Comparison of ENCODE assay signal across 12 cellular contexts in the genomic region with DNA sequence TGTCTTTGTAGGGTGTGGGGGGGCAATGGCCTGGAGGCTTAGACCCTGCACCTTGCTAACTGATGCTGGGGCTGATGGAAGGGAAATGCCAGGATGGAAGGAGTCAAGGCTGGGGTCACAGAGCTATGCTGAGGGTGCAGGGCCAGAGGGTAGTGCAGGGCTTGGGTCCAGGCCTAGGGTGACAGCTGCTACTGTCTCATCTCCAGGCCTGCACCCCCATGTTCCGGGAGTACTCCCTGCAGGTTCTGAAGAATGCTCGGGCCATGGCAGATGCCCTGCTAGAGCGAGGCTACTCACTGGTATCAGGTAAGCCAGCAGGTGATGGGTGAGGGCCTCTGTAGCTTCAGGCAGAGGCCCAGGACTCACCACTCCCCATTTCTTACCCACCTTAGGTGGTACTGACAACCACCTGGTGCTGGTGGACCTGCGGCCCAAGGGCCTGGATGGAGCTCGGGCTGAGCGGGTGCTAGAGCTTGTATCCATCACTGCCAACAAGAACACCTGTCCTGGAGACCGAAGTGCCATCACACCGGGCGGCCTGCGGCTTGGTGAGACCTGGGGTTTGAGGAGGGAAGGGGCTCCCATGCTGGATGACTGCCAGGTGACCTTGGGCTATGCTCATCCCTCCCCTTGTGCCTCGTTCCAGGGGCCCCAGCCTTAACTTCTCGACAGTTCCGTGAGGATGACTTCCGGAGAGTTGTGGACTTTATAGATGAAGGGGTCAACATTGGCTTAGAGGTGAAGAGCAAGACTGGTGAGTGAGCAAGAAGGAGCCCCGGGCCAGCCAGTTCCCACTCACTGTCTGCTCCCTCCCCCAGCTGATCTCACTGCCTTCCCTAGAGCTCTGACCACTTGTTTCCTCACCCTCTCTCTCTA. TPM values are rescaled to one million over a fixed set of nuclear protein-coding genes. Genes with fewer than 3 reads are reported as not detected.
DNase-seq lines count a peak whose midpoint lies in the region; ATAC-seq and TF ChIP-seq lines count a peak whose summit lies in the region.
"Had no signal": no experiment of that assay in that cellular context is flagged by ENCODE, and none has a peak within 500 bp of the region (broad histone marks: within the 10 kb centered on the region; RNA-seq: fewer than 3 reads in every experiment).

No MANE protein-coding gene starts in this region.

- intact Hi-C loops in left ventricle myocardium superior (cut with micrococcal nuclease) = no loop called here
- intact Hi-C loops in esophagus muscularis mucosa (cut with DNase I) = no loop called here

- no peak for DNase-seq in activated naive CD8-positive, alpha-beta T cell treated with anti-CD3 and anti-CD28 coated beads, Interleukin-2, amount 50 U/mL, for 24 hours
- DNase-seq in left ventricle myocardium superior (peak; percentile 31), NCI-H1105 (lab: John Stamatoyannopoulos, UW) (no peak), HuH-7 (ENCODE audit: low spot score) (no peak), esophagus muscularis mucosa (ENCODE audit: extremely low spot score) (no peak)
- DNase-seq: activated CD8-positive, alpha-beta T cell treated with anti-CD3 and anti-CD28 coated beads for 36 hours; effector CD8-positive, alpha-beta T cell; NCI-H1417 treated with DMSO at 0.1 percent for 48 hours; T-cell had no signal

- H3K27ac ChIP-seq in esophagus muscularis mucosa (replicated peaks in 1 of 4) = no peak overlapping the region

- peaks cover 20% of the 10 kb centered on the region for H3K27me3 Mint-ChIP-seq in IgD-negative memory B cell
- H3K27me3 Mint-ChIP-seq in activated naive CD8-positive, alpha-beta T cell treated with anti-CD3 and anti-CD28 coated beads, Interleukin-2, amount 50 U/mL, for 24 hours = peaks cover 17% of the 10 kb centered on the region
- peaks cover 14% of the 10 kb centered on the region for H3K27me3 Mint-ChIP-seq in stimulated activated memory B cell treated with anti-CD40 and anti-IgM and Interleukin-4, amounts not matched to agents 10 μg/mL and 1 μg/mL and 100 μg/mL, for 72 hours

- no peaks in the 10 kb centered on the region for H3K9me3 ChIP-seq in esophagus muscularis mucosa

- H3K27ac Mint-ChIP-seq in IgD-negative memory B cell = peak overlapping the region; percentile 90 to 96 (median 95)
- H3K27ac Mint-ChIP-seq in activated naive CD8-positive, alpha-beta T cell treated with anti-CD3 and anti-CD28 coated beads, Interleukin-2, amount 50 U/mL, for 24 hours = peak overlapping the region; percentile 56
- H3K27ac Mint-ChIP-seq in stimulated activated memory B cell treated with anti-CD40 and anti-IgM and Interleukin-4, amounts not matched to agents 10 μg/mL and 1 μg/mL and 100 μg/mL, for 72 hours = peak overlapping the region; percentile 89
- H3K27ac Mint-ChIP-seq: activated CD8-positive, alpha-beta T cell treated with anti-CD3 and anti-CD28 coated beads for 36 hours had no signal

- no peak overlapping the region for H3K4me3 ChIP-seq in esophagus muscularis mucosa
- H3K4me3 ChIP-seq: smooth muscle cell had no signal

- no peak for ATAC-seq in activated naive CD8-positive, alpha-beta T cell treated with anti-CD3 and anti-CD28 coated beads, Interleukin-2, amount 50 U/mL, for 24 hours
- peak; percentile 2 for ATAC-seq in left ventricle myocardium superior
- no peak for ATAC-seq in stimulated activated memory B cell treated with anti-CD40 and anti-IgM and Interleukin-4, amounts not matched to agents 10 μg/mL and 1 μg/mL and 100 μg/mL, for 72 hours
- ATAC-seq: activated CD8-positive, alpha-beta T cell treated with anti-CD3 and anti-CD28 coated beads for 36 hours; T-cell had no signal

- no peak for TF ChIP-seq CTCF in esophagus muscularis mucosa (IDR thresholded peaks at IDR 0.05)

- H3K4me3 Mint-ChIP-seq in IgD-negative memory B cell = peak overlapping the region in 3 of 4 donors; percentile 84 to 94 (median 87)
- H3K4me3 Mint-ChIP-seq in activated naive CD8-positive, alpha-beta T cell treated with anti-CD3 and anti-CD28 coated beads, Interleukin-2, amount 50 U/mL, for 24 hours = no peak overlapping the region
- H3K4me3 Mint-ChIP-seq in stimulated activated memory B cell treated with anti-CD40 and anti-IgM and Interleukin-4, amounts not matched to agents 10 μg/mL and 1 μg/mL and 100 μg/mL, for 72 hours = peak overlapping the region; percentile 63
- H3K4me3 Mint-ChIP-seq: activated CD8-positive, alpha-beta T cell treated with anti-CD3 and anti-CD28 coated beads for 36 hours had no signal

- H3K36me3 Mint-ChIP-seq in IgD-negative memory B cell = peaks cover 8% of the 10 kb centered on the region
- H3K36me3 Mint-ChIP-seq in activated naive CD8-positive, alpha-beta T cell treated with anti-CD3 and anti-CD28 coated beads, Interleukin-2, amount 50 U/mL, for 24 hours (ENCODE audit: low read depth) = peaks cover 49% of the 10 kb centered on the region
- H3K36me3 Mint-ChIP-seq in stimulated activated memory B cell treated with anti-CD40 and anti-IgM and Interleukin-4, amounts not matched to agents 10 μg/mL and 1 μg/mL and 100 μg/mL, for 72 hours = peaks cover 39% of the 10 kb centered on the region

- no peaks in the 10 kb centered on the region for H3K9me3 Mint-ChIP-seq in IgD-negative memory B cell
- H3K9me3 Mint-ChIP-seq in activated naive CD8-positive, alpha-beta T cell treated with anti-CD3 and anti-CD28 coated beads, Interleukin-2, amount 50 U/mL, for 24 hours = no peaks in the 10 kb centered on the region
- H3K9me3 Mint-ChIP-seq in stimulated activated memory B cell treated with anti-CD40 and anti-IgM and Interleukin-4, amounts not matched to agents 10 μg/mL and 1 μg/mL and 100 μg/mL, for 72 hours = no peaks in the 10 kb centered on the region
- H3K9me3 Mint-ChIP-seq: activated CD8-positive, alpha-beta T cell treated with anti-CD3 and anti-CD28 coated beads for 36 hours; T-cell had no signal

- H3K4me1 ChIP-seq in esophagus muscularis mucosa = peaks cover 27 to 49% (median 39%) of the 10 kb centered on the region in 4 donors

- WGBS in esophagus muscularis mucosa = 100% methylated on average over 11 of the region's 15 CpGs

- peaks cover 36 to 53% (median 42%) of the 10 kb centered on the region in 3 donors for H3K4me1 Mint-ChIP-seq in IgD-negative memory B cell
- peaks cover 72% of the 10 kb centered on the region for H3K4me1 Mint-ChIP-seq in activated naive CD8-positive, alpha-beta T cell treated with anti-CD3 and anti-CD28 coated beads, Interleukin-2, amount 50 U/mL, for 24 hours
- peaks cover 86% of the 10 kb centered on the region for H3K4me1 Mint-ChIP-seq in stimulated activated memory B cell treated with anti-CD40 and anti-IgM and Interleukin-4, amounts not matched to agents 10 μg/mL and 1 μg/mL and 100 μg/mL, for 72 hours

- no peak for TF ChIP-seq POLR2A in esophagus muscularis mucosa (IDR thresholded peaks at IDR 0.05; ENCODE audit: low read depth)

- H3K36me3 ChIP-seq in esophagus muscularis mucosa = peaks cover 30 to 43% (median 39%) of the 10 kb centered on the region in 4 donors

- peaks cover 5 to 43% (median 13%) of the 10 kb centered on the region in 4 donors for H3K27me3 ChIP-seq in esophagus muscularis mucosa

- no peak for TF ChIP-seq EP300 in esophagus muscularis mucosa (IDR thresholded peaks at IDR 0.05)

RNA-seq across cellular contexts. Expression of a gene that starts 4.1 kb away (rescaled TPM):
- 176 TPM for polyA plus RNA-seq in IgD-negative memory B cell
- total RNA-seq in left ventricle myocardium superior = 33.4 TPM
- 10 to 100 TPM; 22.8 to 60.4 (median 34.6) TPM for total RNA-seq in esophagus muscularis mucosa

RNA-seq across cellular contexts. Expression of a gene that starts 17.0 kb away (rescaled TPM):
- polyA plus RNA-seq in IgD-negative memory B cell = 8.3 TPM
- 1.8 TPM for total RNA-seq in left ventricle myocardium superior
- total RNA-seq in esophagus muscularis mucosa = not detected

RNA-seq across cellular contexts. Expression of a gene that starts 17.4 kb away (rescaled TPM):
- polyA plus RNA-seq in IgD-negative memory B cell = 2.4 TPM
- total RNA-seq in left ventricle myocardium superior = 1.4 TPM
- 1 to 10 TPM in 2 of 4 donors, under 1 TPM in 2; 0.42 to 1.7 (median 1.2) TPM for total RNA-seq in esophagus muscularis mucosa
- polyA plus RNA-seq: smooth muscle cell had no signal
